Comparison of ENCODE assay signal across 11 cellular contexts in the genomic region with DNA sequence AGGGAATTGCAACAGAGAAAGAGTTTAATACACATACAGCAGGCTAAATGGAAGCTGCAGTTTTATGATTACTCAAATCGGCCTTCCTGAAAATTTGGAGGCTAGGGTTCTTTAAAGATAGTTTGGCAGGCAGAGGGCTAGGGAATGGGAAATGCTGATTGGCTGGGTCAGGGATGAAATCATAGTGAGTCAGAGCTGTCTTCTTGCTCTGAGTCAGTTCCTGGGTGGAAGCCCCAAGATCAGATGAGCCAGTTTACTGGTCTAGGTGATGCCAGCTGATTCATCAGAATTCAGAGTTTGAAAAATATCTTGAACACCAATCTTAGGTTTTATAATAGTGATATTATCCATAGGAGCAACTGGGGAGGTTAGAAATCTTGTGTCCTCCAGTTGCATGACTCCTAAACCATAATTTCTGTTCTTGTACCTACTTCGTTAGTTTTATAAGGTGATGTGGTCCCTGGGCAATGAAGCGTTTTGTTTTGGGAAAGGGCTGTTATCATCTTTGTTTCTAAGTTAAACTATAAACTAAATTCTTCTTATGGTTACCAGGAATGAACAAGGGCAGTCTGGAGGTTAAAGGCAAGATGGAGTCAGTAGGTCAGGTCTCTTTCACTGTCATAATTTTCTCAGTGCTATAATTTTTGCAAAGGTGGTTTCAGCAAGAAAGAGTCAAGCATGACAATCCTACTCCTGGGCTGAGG.
A peak's percentile ranks its signal among the peaks of the same experiment; 100 is the strongest.
DNase-seq lines count a peak whose midpoint lies in the region; ATAC-seq and TF ChIP-seq lines count a peak whose summit lies in the region.
"Had no signal": no experiment of that assay in that cellular context is flagged by ENCODE, and none has a peak within 500 bp of the region (broad histone marks: within the 10 kb centered on the region; RNA-seq: fewer than 3 reads in every experiment).

No MANE protein-coding gene starts in this region.

- DNase-seq in ELR (ENCODE audit: low read depth), result peak; percentile 70
- peak; percentile 3 for DNase-seq in NB4 (ENCODE audit: low read depth)
- peak; percentile 25 for DNase-seq in brain microvascular endothelial cell
- DNase-seq in stimulated activated CD4-positive, alpha-beta T cell treated with anti-CD3 and anti-CD28 coated beads, Interleukin-15, amount 100 ng/mL, for 48 hours (ENCODE audit: low read depth in 2 of 2), result peak; percentile 15 to 32
- DNase-seq in NCI-H2227 (lab: John Stamatoyannopoulos, UW; ENCODE audit: unreplicated experiment), result no peak
- DNase-seq: CD8-positive, alpha-beta memory T cell; MV-4-11; NCI-H510A; posterior cingulate gyrus had no signal

- H3K27ac ChIP-seq in brain microvascular endothelial cell, result no peak overlapping the region

- ATAC-seq in GM21717 (IDR thresholded peaks at IDR 0.05; ENCODE audit: unreplicated experiment), result no peak
- no peak for ATAC-seq in GM19351 (IDR thresholded peaks at IDR 0.05; ENCODE audit: unreplicated experiment)

- H3K4me3 ChIP-seq in NB4 (ENCODE audit: low read depth, low read length) (no peak overlapping the region), brain microvascular endothelial cell (ENCODE audit: low read depth, low read length) (no peak overlapping the region)

- in situ Hi-C loops in brain microvascular endothelial cell (cut with HindIII; ENCODE audit: low pct_ligation_motif_present, low sequenced_read_pairs), result no loop called here

- no peaks in the 10 kb centered on the region for H3K27me3 ChIP-seq in brain microvascular endothelial cell (replicated peaks)

- no peak for TF ChIP-seq POLR2A in NB4 (IDR thresholded peaks at IDR 0.05; ENCODE audit: extremely low read depth, insufficient read length)

- TF ChIP-seq CTCF in NB4 (IDR thresholded peaks at IDR 0.05; ENCODE audit: low read depth, low read length) (no peak), brain microvascular endothelial cell (IDR thresholded peaks at IDR 0.05; ENCODE audit: low read depth, low read length, missing control alignments) (no peak)

- H3K36me3 ChIP-seq in brain microvascular endothelial cell (replicated peaks), result no peaks in the 10 kb centered on the region
